9 cellular contexts compared by ENCODE assay signal in genomic region chr6:169215201-169215661, GRCh38. TPM values are rescaled to one million over a fixed set of nuclear protein-coding genes. Genes with fewer than 3 reads are reported as not detected.
DNase-seq lines count a peak whose midpoint lies in the region; ATAC-seq lines count a peak whose summit lies in the region.
"Had no signal": no experiment of that assay in that cellular context is flagged by ENCODE, and none has a peak within 500 bp of the region (broad histone marks: within the 10 kb centered on the region; RNA-seq: fewer than 3 reads in every experiment).

No MANE protein-coding gene starts in this region.

- H3K4me3 ChIP-seq in urinary bladder (ENCODE audit: low read depth, low read length), result no peak overlapping the region

- no peak for ATAC-seq in HG02885 (IDR thresholded peaks at IDR 0.05; ENCODE audit: poor library complexity, unreplicated experiment)

- DNase-seq in activated naive CD4-positive, alpha-beta T cell treated with anti-CD3 and anti-CD28 coated beads, Interleukin-2, amount 10 ng/mL, durations not matched to agents 7 days and 5 days, result no peak
- DNase-seq in epithelial cell of prostate (ENCODE audit: low read depth, low spot score) (no peak), myocyte (ENCODE audit: low read depth) (peak; percentile 22), C1 segment of cervical spinal cord (lab: John Stamatoyannopoulos, UW) (no peak)
- no peak for DNase-seq in stimulated activated naive CD4-positive, alpha-beta T cell treated with Interleukin-2 at 50 U/mL for 16 hours (lab: John Stamatoyannopoulos, UW)
- DNase-seq: occipital lobe had no signal

- peaks cover 10% of the 10 kb centered on the region for H3K9me3 Mint-ChIP-seq in activated naive CD4-positive, alpha-beta T cell treated with anti-CD3 and anti-CD28 coated beads, Interleukin-2, amount 50 U/mL, for 24 hours
- peaks cover 15% of the 10 kb centered on the region for H3K9me3 Mint-ChIP-seq in activated naive CD4-positive, alpha-beta T cell treated with anti-CD3 and anti-CD28 coated beads, Interleukin-2, amount 10 ng/mL, durations not matched to agents 7 days and 5 days

- H3K4me1 Mint-ChIP-seq in activated naive CD4-positive, alpha-beta T cell treated with anti-CD3 and anti-CD28 coated beads, Interleukin-2, amount 50 U/mL, for 24 hours, result peaks cover 17% of the 10 kb centered on the region
- H3K4me1 Mint-ChIP-seq in activated naive CD4-positive, alpha-beta T cell treated with anti-CD3 and anti-CD28 coated beads, Interleukin-2, amount 10 ng/mL, durations not matched to agents 7 days and 5 days, result peaks cover 10% of the 10 kb centered on the region

- H3K4me1 ChIP-seq in urinary bladder (ENCODE audit: insufficient read depth), result no peaks in the 10 kb centered on the region

- no peaks in the 10 kb centered on the region for H3K36me3 ChIP-seq in urinary bladder (ENCODE audit: insufficient read depth)

- H3K27me3 Mint-ChIP-seq in activated naive CD4-positive, alpha-beta T cell treated with anti-CD3 and anti-CD28 coated beads, Interleukin-2, amount 50 U/mL, for 24 hours, result no peaks in the 10 kb centered on the region
- no peaks in the 10 kb centered on the region for H3K27me3 Mint-ChIP-seq in activated naive CD4-positive, alpha-beta T cell treated with anti-CD3 and anti-CD28 coated beads, Interleukin-2, amount 10 ng/mL, durations not matched to agents 7 days and 5 days

- H3K36me3 Mint-ChIP-seq in activated naive CD4-positive, alpha-beta T cell treated with anti-CD3 and anti-CD28 coated beads, Interleukin-2, amount 50 U/mL, for 24 hours, result peaks cover 5% of the 10 kb centered on the region
- H3K36me3 Mint-ChIP-seq in activated naive CD4-positive, alpha-beta T cell treated with anti-CD3 and anti-CD28 coated beads, Interleukin-2, amount 10 ng/mL, durations not matched to agents 7 days and 5 days, result peaks cover 4% of the 10 kb centered on the region

- 30% methylated on average over 11 of the region's 11 CpGs for WGBS in urinary bladder

- no peak overlapping the region for H3K4me3 Mint-ChIP-seq in activated naive CD4-positive, alpha-beta T cell treated with anti-CD3 and anti-CD28 coated beads, Interleukin-2, amount 50 U/mL, for 24 hours
- no peak overlapping the region for H3K4me3 Mint-ChIP-seq in activated naive CD4-positive, alpha-beta T cell treated with anti-CD3 and anti-CD28 coated beads, Interleukin-2, amount 10 ng/mL, durations not matched to agents 7 days and 5 days

- CTCF ChIA-PET in activated naive CD4-positive, alpha-beta T cell treated with anti-CD3 and anti-CD28 coated beads, Interleukin-2, amount 10 ng/mL, durations not matched to agents 7 days and 5 days (lab: Charles Lee), result no interaction called here

- H3K27ac Mint-ChIP-seq in activated naive CD4-positive, alpha-beta T cell treated with anti-CD3 and anti-CD28 coated beads, Interleukin-2, amount 50 U/mL, for 24 hours, result peak overlapping the region; percentile 52
- no peak overlapping the region for H3K27ac Mint-ChIP-seq in activated naive CD4-positive, alpha-beta T cell treated with anti-CD3 and anti-CD28 coated beads, Interleukin-2, amount 10 ng/mL, durations not matched to agents 7 days and 5 days

- H3K27ac ChIP-seq in epithelial cell of prostate, result peak overlapping the region; percentile 69
- peak overlapping the region; percentile 95 for H3K27ac ChIP-seq in urinary bladder (ENCODE audit: low read depth)

RNA-seq across cellular contexts. Expression of gene THBS2, which starts 38.4 kb away (rescaled TPM):
- total RNA-seq in myocyte (22.6 and 27.3 TPM in 2 replicates), urinary bladder (140 TPM)
- polyA plus RNA-seq in myocyte (2012), result 194 TPM
- polyA plus RNA-seq in urinary bladder, result 22.8 TPM
